Comparison of ENCODE assay signal across 10 cellular contexts in genomic region chr1:161623401-161624051, GRCh38. TPM values are rescaled to one million over a fixed set of nuclear protein-coding genes. Genes with fewer than 3 reads are reported as not detected.
DNase-seq lines count a peak whose midpoint lies in the region; ATAC-seq and TF ChIP-seq lines count a peak whose summit lies in the region.
"Not testable (repeated sequence)": the region's sequence is repeated elsewhere in the genome, so short reads cannot be mapped to it uniquely, and the experiment has no call there.
"Had no signal": no experiment of that assay in that cellular context is flagged by ENCODE, and none has a peak within 500 bp of the region (broad histone marks: within the 10 kb centered on the region; RNA-seq: fewer than 3 reads in every experiment).

No MANE protein-coding gene starts in this region.

- TF ChIP-seq CTCF in activated B cell treated with CpG ODN at 0.5 μM for 24 hours (IDR thresholded peaks at IDR 0.05); mucosa of descending colon (IDR thresholded peaks at IDR 0.05): not testable (repeated sequence)

- not testable (repeated sequence) for H3K9me3 ChIP-seq in mucosa of descending colon

- not testable (repeated sequence) for H3K9me3 Mint-ChIP-seq in activated B cell treated with CpG ODN at 0.5 μM for 24 hours; activated naive CD4-positive, alpha-beta T cell treated with anti-CD3 and anti-CD28 coated beads, Interleukin-2, amount 50 U/mL, for 24 hours

- not testable (repeated sequence) for H3K4me1 ChIP-seq in mucosa of descending colon (ENCODE audit: low read depth)

- peaks cover 48% of the 10 kb centered on the region for H3K4me1 Mint-ChIP-seq in activated B cell treated with CpG ODN at 0.5 μM for 24 hours
- peaks cover 31% of the 10 kb centered on the region for H3K4me1 Mint-ChIP-seq in activated naive CD4-positive, alpha-beta T cell treated with anti-CD3 and anti-CD28 coated beads, Interleukin-2, amount 50 U/mL, for 24 hours

- not testable (repeated sequence) for DNase-seq in activated B cell treated with CpG ODN at 0.5 μM for 24 hours, mucosa of descending colon

- not testable (repeated sequence) for H3K36me3 ChIP-seq in mucosa of descending colon (ENCODE audit: low read depth)

- H3K36me3 Mint-ChIP-seq in activated B cell treated with CpG ODN at 0.5 μM for 24 hours (ENCODE audit: low read depth); activated naive CD4-positive, alpha-beta T cell treated with anti-CD3 and anti-CD28 coated beads, Interleukin-2, amount 50 U/mL, for 24 hours: not testable (repeated sequence)

- H3K27me3 Mint-ChIP-seq in activated B cell treated with CpG ODN at 0.5 μM for 24 hours; activated naive CD4-positive, alpha-beta T cell treated with anti-CD3 and anti-CD28 coated beads, Interleukin-2, amount 50 U/mL, for 24 hours: not testable (repeated sequence)

- intact Hi-C loops in activated B cell treated with CpG ODN at 0.5 μM for 24 hours (cut with micrococcal nuclease); mucosa of descending colon (cut with DNase I, micrococcal nuclease): not testable (repeated sequence)

- peak overlapping the region; percentile 46 for H3K27ac Mint-ChIP-seq in activated B cell treated with CpG ODN at 0.5 μM for 24 hours
- H3K27ac Mint-ChIP-seq in activated naive CD4-positive, alpha-beta T cell treated with anti-CD3 and anti-CD28 coated beads, Interleukin-2, amount 50 U/mL, for 24 hours: peak overlapping the region; percentile 46

- CTCF ChIA-PET in activated B cell treated with CpG ODN at 0.5 μM for 24 hours (lab: Charles Lee): not testable (repeated sequence)

- H3K4me3 Mint-ChIP-seq in activated B cell treated with CpG ODN at 0.5 μM for 24 hours: not testable (repeated sequence)
- peak overlapping the region; percentile 62 for H3K4me3 Mint-ChIP-seq in activated naive CD4-positive, alpha-beta T cell treated with anti-CD3 and anti-CD28 coated beads, Interleukin-2, amount 50 U/mL, for 24 hours

- POLR2A ChIA-PET in activated B cell treated with CpG ODN at 0.5 μM for 24 hours (lab: Charles Lee): interaction anchor here (0.6 to 1.2 kb wide), 2 partner anchors 11 to 115 kb away, joined by 3 to 5 read pairs; no protein-coding TSS in a partner anchor

- peak; percentile 52 for ATAC-seq in GM18511 (IDR thresholded peaks at IDR 0.05; ENCODE audit: unreplicated experiment)
- peak; percentile 32 for ATAC-seq in GM19468 (IDR thresholded peaks at IDR 0.05; ENCODE audit: extremely low read depth, unreplicated experiment)
- peak; percentile 42 for ATAC-seq in HG02763 (IDR thresholded peaks at IDR 0.05; ENCODE audit: unreplicated experiment)
- peak; percentile 35 for ATAC-seq in HG03565 (IDR thresholded peaks at IDR 0.05; ENCODE audit: unreplicated experiment)
- peak; percentile 43 for ATAC-seq in activated B cell treated with CpG ODN at 0.5 μM for 24 hours (ENCODE audit: low read depth)
- ATAC-seq in mucosa of descending colon: peak; percentile 22

- not testable (repeated sequence) for H3K4me3 ChIP-seq in mucosa of descending colon

RNA-seq across cellular contexts. Expression of gene FCGR3B, which starts 7.5 kb away (rescaled TPM):
- total RNA-seq in activated B cell treated with CpG ODN at 0.5 μM for 24 hours (not detected in 2 replicates), mucosa of descending colon (1 to 10 TPM in 2 of 3 donors, not detected in 1; 1.5 to 1.7 TPM)
- total RNA-seq: Daoy, neural crest cell, progenitor cell of endocrine pancreas had no signal

RNA-seq across cellular contexts. Expression of gene FCGR2B, which starts 39.4 kb away (rescaled TPM):
- total RNA-seq in activated B cell treated with CpG ODN at 0.5 μM for 24 hours (72.3 and 77.5 TPM in 2 replicates), mucosa of descending colon (10 to 100 TPM in 2 of 3 donors, 1 to 10 TPM in 1; 5.1 to 18.7 (median 14.8) TPM)
- total RNA-seq: Daoy, neural crest cell had no signal
